ENCODE assay signal across 1 cellular context in genomic region chr14:85156319-85156718, GRCh38.
TF ChIP-seq lines count a peak whose summit lies in the region.

No MANE protein-coding gene starts in this region.

TF ChIP-seq in H1, 55 proteins besides CTCF, POLR2A, EP300 and RAD21 (continued from another document):
- TF ChIP-seq ATF2 (IDR thresholded peaks at IDR 0.05; ENCODE audit: low read length) (no peak), BACH1 (IDR thresholded peaks at IDR 0.05; ENCODE audit: low read length) (no peak)
